Comparison of ENCODE assay signal across 17 cellular contexts in the genomic region with DNA sequence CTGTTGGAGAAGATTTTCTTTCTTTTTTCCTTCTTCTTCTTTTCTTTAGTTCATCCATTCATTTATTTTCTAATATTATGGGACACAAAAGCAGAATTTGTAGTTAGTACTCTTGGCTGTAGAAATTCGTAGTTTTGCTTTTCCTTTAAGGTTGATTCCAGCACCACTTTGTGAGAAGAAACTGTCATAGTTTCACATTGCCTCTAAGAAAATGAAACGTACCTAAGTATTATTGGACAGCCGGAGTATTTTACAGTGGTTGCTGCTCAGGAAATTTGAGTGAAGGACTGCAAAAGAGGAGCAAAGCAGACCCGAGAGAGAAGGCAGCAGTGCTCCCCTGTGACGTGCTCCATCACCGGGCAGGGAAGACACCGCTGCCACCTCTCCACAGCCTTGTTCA. TPM values are rescaled to one million over a fixed set of nuclear protein-coding genes. Genes with fewer than 3 reads are reported as not detected.
DNase-seq lines count a peak whose midpoint lies in the region; ATAC-seq, FAIRE-seq and TF ChIP-seq lines count a peak whose summit lies in the region.
"Had no signal": no experiment of that assay in that cellular context is flagged by ENCODE, and none has a peak within 500 bp of the region (broad histone marks: within the 10 kb centered on the region; RNA-seq: fewer than 3 reads in every experiment).

No MANE protein-coding gene starts in this region.

- no peaks in the 10 kb centered on the region for H3K9me3 Mint-ChIP-seq in activated CD8-positive, alpha-beta T cell treated with anti-CD3 and anti-CD28 coated beads for 36 hours
- H3K9me3 Mint-ChIP-seq in activated CD8-positive, alpha-beta T cell treated with anti-CD3 and anti-CD28 coated beads, Interleukin-2, amount 10 ng/mL, durations not matched to agents 7 days and 5 days (ENCODE audit: insufficient read depth): no peaks in the 10 kb centered on the region
- H3K9me3 Mint-ChIP-seq in natural killer cell treated with Interleukin-12 subunit alpha and Interleukin-12 subunit beta and Interleukin-15 and Interleukin-18, amount 100 ng/mL, for 72 hours: no peaks in the 10 kb centered on the region
- H3K9me3 Mint-ChIP-seq: neural progenitor cell had no signal

- peaks cover 21% of the 10 kb centered on the region for H3K36me3 Mint-ChIP-seq in activated CD8-positive, alpha-beta T cell treated with anti-CD3 and anti-CD28 coated beads for 36 hours (ENCODE audit: low read depth)
- peaks cover 38% of the 10 kb centered on the region for H3K36me3 Mint-ChIP-seq in activated CD8-positive, alpha-beta T cell treated with anti-CD3 and anti-CD28 coated beads, Interleukin-2, amount 10 ng/mL, durations not matched to agents 7 days and 5 days (ENCODE audit: low read depth)
- no peaks in the 10 kb centered on the region for H3K36me3 Mint-ChIP-seq in natural killer cell treated with Interleukin-12 subunit alpha and Interleukin-12 subunit beta and Interleukin-15 and Interleukin-18, amount 100 ng/mL, for 72 hours
- H3K36me3 Mint-ChIP-seq: neural progenitor cell had no signal

- H3K27ac ChIP-seq in pancreas: no peak overlapping the region
- H3K27ac ChIP-seq: A549, brain microvascular endothelial cell, neural progenitor cell, skin epidermis, upper lobe of left lung had no signal

- TF ChIP-seq CTCF in activated CD8-positive, alpha-beta T cell treated with anti-CD3 and anti-CD28 coated beads for 36 hours (IDR thresholded peaks at IDR 0.05): no peak
- no peak for TF ChIP-seq CTCF in pancreas (IDR thresholded peaks at IDR 0.05)

- peak overlapping the region; percentile 62 for H3K27ac Mint-ChIP-seq in activated CD8-positive, alpha-beta T cell treated with anti-CD3 and anti-CD28 coated beads for 36 hours
- H3K27ac Mint-ChIP-seq in activated CD8-positive, alpha-beta T cell treated with anti-CD3 and anti-CD28 coated beads, Interleukin-2, amount 10 ng/mL, durations not matched to agents 7 days and 5 days: no peak overlapping the region
- peak overlapping the region; percentile 44 to 90 for H3K27ac Mint-ChIP-seq in natural killer cell treated with Interleukin-12 subunit alpha and Interleukin-12 subunit beta and Interleukin-15 and Interleukin-18, amount 100 ng/mL, for 72 hours
- H3K27ac Mint-ChIP-seq: neural progenitor cell had no signal

- intact Hi-C loops in activated CD8-positive, alpha-beta T cell treated with anti-CD3 and anti-CD28 coated beads for 36 hours (cut with micrococcal nuclease): no loop called here
- intact Hi-C loops in pancreas (cut with DNase I): no loop called here

- FAIRE-seq in pancreas (lab: Jason Lieb, UNC): no peak
- FAIRE-seq: A549, D721Med had no signal

- 88 to 92% methylated on average over 7 of the region's 7 CpGs for WGBS in pancreas, 2 donors

- no peaks in the 10 kb centered on the region for H3K36me3 ChIP-seq in pancreas
- H3K36me3 ChIP-seq: brain microvascular endothelial cell, neural progenitor cell, upper lobe of left lung had no signal

- peaks cover 90% of the 10 kb centered on the region for H3K4me1 Mint-ChIP-seq in activated CD8-positive, alpha-beta T cell treated with anti-CD3 and anti-CD28 coated beads for 36 hours (ENCODE audit: low read depth)
- peaks cover 54% of the 10 kb centered on the region for H3K4me1 Mint-ChIP-seq in activated CD8-positive, alpha-beta T cell treated with anti-CD3 and anti-CD28 coated beads, Interleukin-2, amount 10 ng/mL, durations not matched to agents 7 days and 5 days (ENCODE audit: low read depth)
- peaks cover 69 to 84% of the 10 kb centered on the region in 2 donors for H3K4me1 Mint-ChIP-seq in natural killer cell treated with Interleukin-12 subunit alpha and Interleukin-12 subunit beta and Interleukin-15 and Interleukin-18, amount 100 ng/mL, for 72 hours (ENCODE audit: low read depth in 2 of 2)

- ATAC-seq in activated CD8-positive, alpha-beta T cell treated with anti-CD3 and anti-CD28 coated beads for 36 hours: no peak
- ATAC-seq in activated CD8-positive, alpha-beta T cell treated with anti-CD3 and anti-CD28 coated beads, Interleukin-2, amount 10 ng/mL, durations not matched to agents 7 days and 5 days: no peak
- ATAC-seq in GM21619 (IDR thresholded peaks at IDR 0.05; ENCODE audit: unreplicated experiment): peak; percentile 45
- peak; percentile 34 for ATAC-seq in HG03521 (IDR thresholded peaks at IDR 0.05; ENCODE audit: unreplicated experiment)
- ATAC-seq in natural killer cell treated with Interleukin-12 subunit alpha and Interleukin-12 subunit beta and Interleukin-15 and Interleukin-18, amount 100 ng/mL, for 72 hours: peak in 1 of 2 donors; percentile 60
- no peak for ATAC-seq in pancreas
- ATAC-seq: A549, left ventricle myocardium superior had no signal

- H3K9me3 ChIP-seq in pancreas: no peaks in the 10 kb centered on the region
- H3K9me3 ChIP-seq: A549, upper lobe of left lung had no signal

- CTCF ChIA-PET in activated CD8-positive, alpha-beta T cell treated with anti-CD3 and anti-CD28 coated beads for 36 hours (lab: Charles Lee): interaction anchor here (1.7 kb wide), 1 partner anchor 11 kb away, joined by 5 read pairs; no protein-coding TSS in a partner anchor
- CTCF ChIA-PET in activated CD8-positive, alpha-beta T cell treated with anti-CD3 and anti-CD28 coated beads, Interleukin-2, amount 10 ng/mL, durations not matched to agents 7 days and 5 days (lab: Charles Lee): interaction anchor here (1.0 kb wide), 1 partner anchor 16 kb away, joined by 3 read pairs; no protein-coding TSS in a partner anchor

- DNase-seq in activated CD8-positive, alpha-beta T cell treated with anti-CD3 and anti-CD28 coated beads for 36 hours: no peak
- DNase-seq in activated CD8-positive, alpha-beta T cell treated with anti-CD3 and anti-CD28 coated beads, Interleukin-2, amount 10 ng/mL, durations not matched to agents 7 days and 5 days: no peak
- no peak for DNase-seq in natural killer cell treated with Interleukin-12 subunit alpha and Interleukin-12 subunit beta and Interleukin-15 and Interleukin-18, amount 100 ng/mL, for 72 hours (ENCODE audit: low spot score)
- DNase-seq in stimulated activated naive CD4-positive, alpha-beta T cell (lab: John Stamatoyannopoulos, UW): no peak
- DNase-seq in SK-N-DZ (ENCODE audit: low spot score): no peak
- DNase-seq in pancreas: no peak
- DNase-seq: brain microvascular endothelial cell, head of caudate nucleus, left ventricle myocardium superior, NCI-H226, upper lobe of left lung had no signal

- H3K27me3 ChIP-seq in pancreas: no peaks in the 10 kb centered on the region
- H3K27me3 ChIP-seq: brain microvascular endothelial cell, neural progenitor cell, upper lobe of left lung had no signal

- POLR2A ChIA-PET in activated CD8-positive, alpha-beta T cell treated with anti-CD3 and anti-CD28 coated beads for 36 hours (lab: Charles Lee): no interaction called here
- POLR2A ChIA-PET in activated CD8-positive, alpha-beta T cell treated with anti-CD3 and anti-CD28 coated beads, Interleukin-2, amount 10 ng/mL, durations not matched to agents 7 days and 5 days (lab: Charles Lee): no interaction called here

- peaks cover 0 to 18% (median 15%) of the 10 kb centered on the region in 3 donors for H3K4me1 ChIP-seq in pancreas
- H3K4me1 ChIP-seq: A549 had no signal

- peak overlapping the region; percentile 45 for H3K4me3 Mint-ChIP-seq in activated CD8-positive, alpha-beta T cell treated with anti-CD3 and anti-CD28 coated beads for 36 hours
- no peak overlapping the region for H3K4me3 Mint-ChIP-seq in activated CD8-positive, alpha-beta T cell treated with anti-CD3 and anti-CD28 coated beads, Interleukin-2, amount 10 ng/mL, durations not matched to agents 7 days and 5 days
- H3K4me3 Mint-ChIP-seq in natural killer cell treated with Interleukin-12 subunit alpha and Interleukin-12 subunit beta and Interleukin-15 and Interleukin-18, amount 100 ng/mL, for 72 hours: peak overlapping the region; percentile 62
- H3K4me3 Mint-ChIP-seq: neural progenitor cell had no signal

- H3K27me3 Mint-ChIP-seq in activated CD8-positive, alpha-beta T cell treated with anti-CD3 and anti-CD28 coated beads for 36 hours: no peaks in the 10 kb centered on the region
- H3K27me3 Mint-ChIP-seq in activated CD8-positive, alpha-beta T cell treated with anti-CD3 and anti-CD28 coated beads, Interleukin-2, amount 10 ng/mL, durations not matched to agents 7 days and 5 days (ENCODE audit: low read depth): no peaks in the 10 kb centered on the region
- no peaks in the 10 kb centered on the region for H3K27me3 Mint-ChIP-seq in natural killer cell treated with Interleukin-12 subunit alpha and Interleukin-12 subunit beta and Interleukin-15 and Interleukin-18, amount 100 ng/mL, for 72 hours

- H3K4me3 ChIP-seq in pancreas: no peak overlapping the region
- H3K4me3 ChIP-seq: A549, neural progenitor cell, skin epidermis, upper lobe of left lung had no signal

RNA-seq across cellular contexts. Expression of a gene that starts 48.1 kb away (rescaled TPM):
- 10 to 100 TPM; 19.4 to 19.7 TPM for total RNA-seq in activated CD8-positive, alpha-beta T cell treated with anti-CD3 and anti-CD28 coated beads for 36 hours
- 10 to 100 TPM; 33.9 to 35.8 TPM for total RNA-seq in activated CD8-positive, alpha-beta T cell treated with anti-CD3 and anti-CD28 coated beads, Interleukin-2, amount 10 ng/mL, durations not matched to agents 7 days and 5 days
- total RNA-seq in natural killer cell treated with Interleukin-12 subunit alpha and Interleukin-12 subunit beta and Interleukin-15 and Interleukin-18, amount 100 ng/mL, for 72 hours: 10 to 100 TPM; 12.5 to 17.2 TPM
- polyA plus RNA-seq in SK-N-DZ (2014; cell fraction: cytosol; rRNA removed): 5.3 and 5.6 TPM in 2 replicates
- 4.6 and 5.7 TPM in 2 replicates for polyA plus RNA-seq in SK-N-DZ (2014; cell fraction: nucleus; rRNA removed)
- 10 to 100 TPM in 1 of 6 donors, 1 to 10 TPM in 5; 6.3 to 12.1 (median 8.1) TPM for total RNA-seq in pancreas
- 1 to 10 TPM; 1.8 to 6.7 TPM for polyA plus RNA-seq in pancreas

Comparison
In these comparisons a context has a peak if more than half of its experiments do, and no peak if none do; other contexts are left out.
1. ATAC-seq: peak in GM21619 (single experiment) and HG03521 (single experiment); none in activated CD8-positive, alpha-beta T cell treated with anti-CD3 and anti-CD28 coated beads for 36 hours (single experiment), activated CD8-positive, alpha-beta T cell treated with anti-CD3 and anti-CD28 coated beads, Interleukin-2, amount 10 ng/mL, durations not matched to agents 7 days and 5 days (single experiment) and pancreas (0 of 4).